ENCODE assay signal across 33 cellular contexts in the genomic region with DNA sequence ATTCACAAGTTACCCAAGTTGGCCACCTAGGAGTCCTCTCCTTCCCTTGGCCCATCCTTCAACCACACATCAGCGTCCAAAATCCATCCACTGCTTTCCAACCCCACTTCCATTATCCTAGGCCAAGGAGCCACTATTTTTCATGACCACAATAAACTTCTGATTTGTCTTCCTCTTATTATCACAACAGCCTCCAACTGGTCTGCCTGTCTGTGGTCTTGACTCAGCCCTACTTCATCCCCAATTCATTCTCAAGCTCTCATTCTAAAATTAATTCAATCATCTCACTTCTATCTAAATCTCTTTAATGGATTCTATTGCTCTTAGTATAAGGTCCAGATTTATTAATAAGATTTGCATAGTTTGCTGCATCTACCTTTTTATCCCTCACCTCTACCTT.
"Had no signal": no experiment of that assay in that cellular context is flagged by ENCODE, and none has a peak within 500 bp of the region (broad histone marks: within the 10 kb centered on the region; RNA-seq: fewer than 3 reads in every experiment).

No MANE protein-coding gene starts in this region.

- H3K4me1 Mint-ChIP-seq: neural crest cell had no signal

- H3K79me2 ChIP-seq: parathyroid adenoma had no signal

- DNase-seq: activated CD4-positive, alpha-beta memory T cell treated with anti-CD3 and anti-CD28 coated beads, Interleukin-2, amount 10 ng/mL, durations not matched to agents 7 days and 5 days; activated CD4-positive, alpha-beta T cell treated with anti-CD3 and anti-CD28 coated beads for 1 hour; activated CD4-positive, alpha-beta T cell treated with anti-CD3 and anti-CD28 coated beads, Interleukin-2, amount 10 ng/mL, durations not matched to agents 7 days and 5 days; activated naive CD8-positive, alpha-beta T cell treated with anti-CD3 and anti-CD28 coated beads, Interleukin-2, amount 50 U/mL, for 24 hours; activated T-cell treated with anti-CD3 and anti-CD28 coated beads, Interleukin-2, amount 50 U/mL, for 48 hours; amygdala; central memory CD4-positive, alpha-beta T cell; dermis blood vessel endothelial cell; effector CD8-positive, alpha-beta T cell; esophagus squamous epithelium; glutamatergic neuron; islet precursor cell; left cardiac atrium; left ventricle myocardium superior; naive thymus-derived CD8-positive, alpha-beta T cell; nucleus accumbens; psoas muscle; sigmoid colon; stimulated activated CD4-positive, alpha-beta T cell treated with anti-CD3 and anti-CD28 coated beads, Interleukin-1b, Interleukin-23, amount 100 ng/mL, for 48 hours; stimulated activated naive B cell treated with anti-CD40 and anti-IgM and Interleukin-4, amounts not matched to agents 10 μg/mL and 1 μg/mL and 100 μg/mL, for 72 hours; stomach; T-helper 1 cell; thyroid gland; upper lobe of right lung had no signal

- H3K27me3 Mint-ChIP-seq: activated CD4-positive, alpha-beta memory T cell treated with anti-CD3 and anti-CD28 coated beads, Interleukin-2, amount 10 ng/mL, durations not matched to agents 7 days and 5 days; activated naive CD4-positive, alpha-beta T cell treated with anti-CD3 and anti-CD28 coated beads, Interleukin-2, amount 50 U/mL, for 24 hours had no signal

- H3K27ac ChIP-seq: breast epithelium, epithelial cell of prostate, esophagus squamous epithelium, parathyroid adenoma, psoas muscle, sigmoid colon, thyroid gland, upper lobe of right lung had no signal

- H3K9me3 ChIP-seq: breast epithelium, esophagus squamous epithelium, psoas muscle, sigmoid colon, stomach, thyroid gland, upper lobe of right lung had no signal

- H3K36me3 Mint-ChIP-seq: naive thymus-derived CD8-positive, alpha-beta T cell; WTC11 had no signal

- H3K27ac Mint-ChIP-seq: activated CD4-positive, alpha-beta memory T cell treated with anti-CD3 and anti-CD28 coated beads, Interleukin-2, amount 10 ng/mL, durations not matched to agents 7 days and 5 days; activated CD4-positive, alpha-beta T cell treated with anti-CD3 and anti-CD28 coated beads, Interleukin-2, amount 10 ng/mL, durations not matched to agents 7 days and 5 days; activated naive CD4-positive, alpha-beta T cell treated with anti-CD3 and anti-CD28 coated beads, Interleukin-2, amount 50 U/mL, for 24 hours; activated naive CD8-positive, alpha-beta T cell treated with anti-CD3 and anti-CD28 coated beads, Interleukin-2, amount 50 U/mL, for 24 hours; activated T-helper 2 cell treated with anti-CD3 and anti-CD28 coated beads, Interferon-gamma antibody, Interleukin-2, Interleukin-4, amounts not matched to agents 10 μg/mL and 5 μg/mL and 100 μg/mL, durations not matched to agents 14 hours and 24 hours and 36 hours; naive thymus-derived CD8-positive, alpha-beta T cell; stimulated activated naive B cell treated with anti-CD40 and anti-IgM and Interleukin-4, amounts not matched to agents 10 μg/mL and 1 μg/mL and 100 μg/mL, for 72 hours; T-helper 2 cell treated with Interferon-gamma antibody and Interleukin-4, amounts not matched to agents 5 μg/mL and 100 μg/mL, for 36 hours; WTC11 had no signal

- H2AFZ ChIP-seq: parathyroid adenoma had no signal

- H3K4me1 ChIP-seq: breast epithelium, esophagus squamous epithelium, parathyroid adenoma, psoas muscle, sigmoid colon, thyroid gland had no signal

- H3K9ac ChIP-seq: parathyroid adenoma had no signal

- H3K4me3 ChIP-seq: breast epithelium, esophagus squamous epithelium, psoas muscle, sigmoid colon, smooth muscle cell, stomach, thyroid gland, upper lobe of right lung had no signal

- H3K36me3 ChIP-seq: breast epithelium, esophagus squamous epithelium, sigmoid colon, stomach, thyroid gland, upper lobe of right lung had no signal

- H3K9me3 Mint-ChIP-seq: activated naive CD4-positive, alpha-beta T cell treated with anti-CD3 and anti-CD28 coated beads, Interleukin-2, amount 50 U/mL, for 24 hours; activated naive CD8-positive, alpha-beta T cell treated with anti-CD3 and anti-CD28 coated beads, Interleukin-2, amount 50 U/mL, for 24 hours; naive thymus-derived CD8-positive, alpha-beta T cell; stimulated activated naive B cell treated with anti-CD40 and anti-IgM and Interleukin-4, amounts not matched to agents 10 μg/mL and 1 μg/mL and 100 μg/mL, for 72 hours had no signal

- H3K4me3 Mint-ChIP-seq: activated CD4-positive, alpha-beta memory T cell treated with anti-CD3 and anti-CD28 coated beads, Interleukin-2, amount 10 ng/mL, durations not matched to agents 7 days and 5 days; activated CD4-positive, alpha-beta T cell treated with anti-CD3 and anti-CD28 coated beads, Interleukin-2, amount 10 ng/mL, durations not matched to agents 7 days and 5 days; activated naive CD4-positive, alpha-beta T cell treated with anti-CD3 and anti-CD28 coated beads, Interleukin-2, amount 50 U/mL, for 24 hours; activated naive CD8-positive, alpha-beta T cell treated with anti-CD3 and anti-CD28 coated beads, Interleukin-2, amount 50 U/mL, for 24 hours; naive thymus-derived CD8-positive, alpha-beta T cell; neural crest cell; stimulated activated naive B cell treated with anti-CD40 and anti-IgM and Interleukin-4, amounts not matched to agents 10 μg/mL and 1 μg/mL and 100 μg/mL, for 72 hours; T-helper 2 cell treated with Interferon-gamma antibody and Interleukin-4, amounts not matched to agents 5 μg/mL and 100 μg/mL, for 36 hours; WTC11 had no signal

- H3K27me3 ChIP-seq: breast epithelium, esophagus squamous epithelium, sigmoid colon, stomach, thyroid gland, upper lobe of right lung had no signal

- ATAC-seq: activated naive CD8-positive, alpha-beta T cell treated with anti-CD3 and anti-CD28 coated beads, Interleukin-2, amount 50 U/mL, for 24 hours; left ventricle myocardium superior; naive thymus-derived CD8-positive, alpha-beta T cell; psoas muscle; stimulated activated naive B cell treated with anti-CD40 and anti-IgM and Interleukin-4, amounts not matched to agents 10 μg/mL and 1 μg/mL and 100 μg/mL, for 72 hours; upper lobe of right lung; WTC11 had no signal
